17 cellular contexts compared by ENCODE assay signal in the genomic region with DNA sequence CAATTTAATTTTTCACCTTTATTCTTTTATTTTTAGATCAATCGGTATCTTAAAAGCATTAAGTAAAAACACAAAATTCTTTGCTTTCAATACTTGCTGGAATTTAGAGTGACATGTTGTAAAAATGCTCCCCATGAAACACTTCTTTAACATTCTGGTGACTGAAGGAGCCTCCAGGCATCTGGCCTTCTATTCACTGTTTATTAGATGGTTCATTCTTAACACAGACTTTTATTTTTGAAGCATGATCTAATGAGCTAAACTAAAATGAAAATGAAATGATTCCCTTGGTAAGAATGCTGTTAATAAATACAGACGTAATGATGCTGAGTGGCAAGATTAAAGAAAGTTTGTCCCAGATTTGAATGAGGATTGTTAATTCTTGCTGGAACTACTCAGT.
DNase-seq lines count a peak whose midpoint lies in the region; ATAC-seq, FAIRE-seq and TF ChIP-seq lines count a peak whose summit lies in the region.
"Had no signal": no experiment of that assay in that cellular context is flagged by ENCODE, and none has a peak within 500 bp of the region (broad histone marks: within the 10 kb centered on the region; RNA-seq: fewer than 3 reads in every experiment).

No MANE protein-coding gene starts in this region.

- H3K27me3 Mint-ChIP-seq in GM23338 (ENCODE audit: insufficient read depth, low read depth, poor library complexity) = peaks cover 5% of the 10 kb centered on the region
- H3K27me3 Mint-ChIP-seq: B cell; CD4-positive, alpha-beta memory T cell had no signal

- DNase-seq in BJ (ENCODE audit: low read depth) = peak; percentile 16
- DNase-seq in GM23338 (ENCODE audit: low spot score) = no peak
- DNase-seq in epidermal melanocyte (ENCODE audit: insufficient read length, low spot score) = peak; percentile 34
- DNase-seq in Karpas-422 = no peak
- DNase-seq in H54 (ENCODE audit: insufficient read length, low spot score) = no peak
- DNase-seq: CD4-positive, alpha-beta memory T cell; DMS79; EL had no signal

- no peaks in the 10 kb centered on the region for H3F3A ChIP-seq in GM23338 (replicated peaks; ENCODE audit: low read depth)
- no peaks in the 10 kb centered on the region for H3F3A ChIP-seq in neural cell (ENCODE audit: insufficient read depth, low read length, poor library complexity, severe bottlenecking)

- H3K4me2 ChIP-seq in GM23338 (no peak overlapping the region), neural cell (ENCODE audit: low read length) (no peak overlapping the region), Karpas-422 (ENCODE audit: low read depth, low read length, poor library complexity, severe bottlenecking) (no peak overlapping the region)

- H3K4me3 Mint-ChIP-seq in GM23338 = no peak overlapping the region
- H3K4me3 Mint-ChIP-seq: B cell; CD4-positive, alpha-beta memory T cell had no signal

- H3K79me2 ChIP-seq in GM23338 (replicated peaks; ENCODE audit: insufficient read depth) (no peaks in the 10 kb centered on the region), neural cell (replicated peaks; ENCODE audit: insufficient read depth, low read length) (no peaks in the 10 kb centered on the region), Karpas-422 (ENCODE audit: low read length) (no peaks in the 10 kb centered on the region)

- no peaks in the 10 kb centered on the region for H3K9me2 ChIP-seq in GM23338 (ENCODE audit: insufficient read depth)
- no peaks in the 10 kb centered on the region for H3K9me2 ChIP-seq in neural cell (ENCODE audit: insufficient read depth, low read length)
- no peaks in the 10 kb centered on the region for H3K9me2 ChIP-seq in Karpas-422 (replicated peaks; ENCODE audit: insufficient read depth, low read length)

- H3K9me3 Mint-ChIP-seq in GM23338 = no peaks in the 10 kb centered on the region

- H3K4me1 Mint-ChIP-seq in GM23338 = no peaks in the 10 kb centered on the region
- H3K4me1 Mint-ChIP-seq: B cell; CD4-positive, alpha-beta memory T cell had no signal

- H3K36me3 ChIP-seq in BJ (ENCODE audit: control insufficient read depth, insufficient read depth, low read length) = no peaks in the 10 kb centered on the region
- no peaks in the 10 kb centered on the region for H3K36me3 ChIP-seq in GM23338 (ENCODE audit: insufficient read depth)
- H3K36me3 ChIP-seq in neural cell (ENCODE audit: insufficient read depth, low read length) = no peaks in the 10 kb centered on the region
- H3K36me3 ChIP-seq in Karpas-422 (ENCODE audit: insufficient read depth, low read length) = no peaks in the 10 kb centered on the region
- H3K36me3 ChIP-seq: HAP-1 had no signal

- no peaks in the 10 kb centered on the region for H3K9me3 ChIP-seq in neural cell (ENCODE audit: low read length)
- no peaks in the 10 kb centered on the region for H3K9me3 ChIP-seq in Karpas-422 (ENCODE audit: low read length)
- H3K9me3 ChIP-seq: HAP-1 had no signal

- TF ChIP-seq CTCF in BJ (IDR thresholded peaks at IDR 0.05; ENCODE audit: insufficient read depth, low read depth, low read length) (no peak), GM23338 (conservative IDR thresholded peaks at IDR 0.05; ENCODE audit: low read depth in 2 of 2) (no peak), neural cell (IDR thresholded peaks at IDR 0.05; ENCODE audit: poor library complexity, severe bottlenecking) (no peak)

- POLR2A ChIA-PET in BJ (lab: Charles Lee) = interaction anchor here (0.6 kb wide), 1 partner anchor 22 kb away, joined by 5 read pairs; no protein-coding TSS in a partner anchor

- no peaks in the 10 kb centered on the region for H3K4me1 ChIP-seq in GM23338 (ENCODE audit: insufficient read depth)
- no peaks in the 10 kb centered on the region for H3K4me1 ChIP-seq in Karpas-422 (ENCODE audit: low read length)
- H3K4me1 ChIP-seq: HAP-1 had no signal

- no peak for ATAC-seq in GM23338
- ATAC-seq in GM18519 (IDR thresholded peaks at IDR 0.05; ENCODE audit: low FRiP score, unreplicated experiment) = no peak
- ATAC-seq: HepG2 had no signal

- H3K27ac Mint-ChIP-seq in GM23338 = no peak overlapping the region
- H3K27ac Mint-ChIP-seq: B cell; CD4-positive, alpha-beta memory T cell had no signal

- no peak overlapping the region for H3K4me3 ChIP-seq in BJ (ENCODE audit: low read depth, low read length)
- H3K4me3 ChIP-seq in GM23338 = no peak overlapping the region
- H3K4me3 ChIP-seq in neural cell (ENCODE audit: low read length) = no peak overlapping the region
- H3K4me3 ChIP-seq in Karpas-422 (ENCODE audit: low read length) = no peak overlapping the region
- H3K4me3 ChIP-seq: HAP-1 had no signal

- H3K27ac ChIP-seq in GM23338 (ENCODE audit: low read depth) (no peak overlapping the region), neural cell (ENCODE audit: low read length) (peak overlapping the region; percentile 54), Karpas-422 (ENCODE audit: low read length) (no peak overlapping the region)
- H3K27ac ChIP-seq: C4-2B had no signal

- no peaks in the 10 kb centered on the region for H3K36me3 Mint-ChIP-seq in GM23338 (ENCODE audit: low read depth)
- H3K36me3 Mint-ChIP-seq: CD4-positive, alpha-beta memory T cell had no signal

- H2AFZ ChIP-seq in GM23338 = peak overlapping the region; percentile 45; the same call in 1 of the 2 replicates
- H2AFZ ChIP-seq in neural cell (ENCODE audit: low read depth, low read length) = no peak overlapping the region
- H2AFZ ChIP-seq in Karpas-422 (ENCODE audit: low read length) = no peak overlapping the region

- H3K9ac ChIP-seq in neural cell (ENCODE audit: low read length) (no peak overlapping the region), Karpas-422 (ENCODE audit: low read length) (no peak overlapping the region)

- H4K20me1 ChIP-seq in GM23338 (replicated peaks; ENCODE audit: insufficient read depth) (no peaks in the 10 kb centered on the region), neural cell (ENCODE audit: insufficient read depth) (no peaks in the 10 kb centered on the region), Karpas-422 (ENCODE audit: insufficient read depth, low read depth, low read length) (no peaks in the 10 kb centered on the region)

- CTCF ChIA-PET in BJ (lab: Yijun Ruan, JAX) = interaction anchor here (0.6 kb wide), 1 partner anchor 111 kb away, joined by 3 read pairs; no protein-coding TSS in a partner anchor

- no peaks in the 10 kb centered on the region for H3K27me3 ChIP-seq in BJ (ENCODE audit: control insufficient read depth, insufficient read depth, low read length)
- H3K27me3 ChIP-seq in GM23338 (ENCODE audit: insufficient read depth) = no peaks in the 10 kb centered on the region
- H3K27me3 ChIP-seq in neural cell (ENCODE audit: insufficient read depth, low read depth, low read length) = no peaks in the 10 kb centered on the region
- no peaks in the 10 kb centered on the region for H3K27me3 ChIP-seq in Karpas-422 (ENCODE audit: low read length)

- no peak for TF ChIP-seq RAD21 in neural cell (conservative IDR thresholded peaks at IDR 0.05)

- no peak for FAIRE-seq in H54 (lab: Jason Lieb, UNC)
- FAIRE-seq: GM12892, GM19239, HepG2, HTR-8/SVneo had no signal

- no peak for TF ChIP-seq EP300 in neural cell (conservative IDR thresholded peaks at IDR 0.05; ENCODE audit: poor library complexity, severe bottlenecking)

- no peak for TF ChIP-seq POLR2A in H54 (IDR thresholded peaks at IDR 0.05; ENCODE audit: low read depth, low read length)

TF ChIP-seq in GM23338, 12 proteins besides CTCF, POLR2A, EP300 and RAD21 (continues in another document):
- TF ChIP-seq ZNF331 (CRISPR knock-in tag; IDR thresholded peaks at IDR 0.05; ENCODE audit: low read depth) (no peak), CREB1 (CRISPR knock-in tag; IDR thresholded peaks at IDR 0.05; ENCODE audit: low read depth) (no peak)

TF ChIP-seq in neural cell, 6 proteins besides CTCF, POLR2A, EP300 and RAD21:
- TF ChIP-seq MXI1 (conservative IDR thresholded peaks at IDR 0.05; ENCODE audit: poor library complexity, severe bottlenecking) (no peak), POLR2AphosphoS5 (IDR thresholded peaks at IDR 0.05) (no peak), SMC3 (conservative IDR thresholded peaks at IDR 0.05; ENCODE audit: poor library complexity) (no peak), TAF1 (IDR thresholded peaks at IDR 0.05; ENCODE audit: low read depth) (no peak), EZH2 (IDR thresholded peaks at IDR 0.05; ENCODE audit: borderline replicate concordance, insufficient read depth, low read length, poor library complexity, severe bottlenecking) (no peak)
- TF ChIP-seq, protein P1, sequence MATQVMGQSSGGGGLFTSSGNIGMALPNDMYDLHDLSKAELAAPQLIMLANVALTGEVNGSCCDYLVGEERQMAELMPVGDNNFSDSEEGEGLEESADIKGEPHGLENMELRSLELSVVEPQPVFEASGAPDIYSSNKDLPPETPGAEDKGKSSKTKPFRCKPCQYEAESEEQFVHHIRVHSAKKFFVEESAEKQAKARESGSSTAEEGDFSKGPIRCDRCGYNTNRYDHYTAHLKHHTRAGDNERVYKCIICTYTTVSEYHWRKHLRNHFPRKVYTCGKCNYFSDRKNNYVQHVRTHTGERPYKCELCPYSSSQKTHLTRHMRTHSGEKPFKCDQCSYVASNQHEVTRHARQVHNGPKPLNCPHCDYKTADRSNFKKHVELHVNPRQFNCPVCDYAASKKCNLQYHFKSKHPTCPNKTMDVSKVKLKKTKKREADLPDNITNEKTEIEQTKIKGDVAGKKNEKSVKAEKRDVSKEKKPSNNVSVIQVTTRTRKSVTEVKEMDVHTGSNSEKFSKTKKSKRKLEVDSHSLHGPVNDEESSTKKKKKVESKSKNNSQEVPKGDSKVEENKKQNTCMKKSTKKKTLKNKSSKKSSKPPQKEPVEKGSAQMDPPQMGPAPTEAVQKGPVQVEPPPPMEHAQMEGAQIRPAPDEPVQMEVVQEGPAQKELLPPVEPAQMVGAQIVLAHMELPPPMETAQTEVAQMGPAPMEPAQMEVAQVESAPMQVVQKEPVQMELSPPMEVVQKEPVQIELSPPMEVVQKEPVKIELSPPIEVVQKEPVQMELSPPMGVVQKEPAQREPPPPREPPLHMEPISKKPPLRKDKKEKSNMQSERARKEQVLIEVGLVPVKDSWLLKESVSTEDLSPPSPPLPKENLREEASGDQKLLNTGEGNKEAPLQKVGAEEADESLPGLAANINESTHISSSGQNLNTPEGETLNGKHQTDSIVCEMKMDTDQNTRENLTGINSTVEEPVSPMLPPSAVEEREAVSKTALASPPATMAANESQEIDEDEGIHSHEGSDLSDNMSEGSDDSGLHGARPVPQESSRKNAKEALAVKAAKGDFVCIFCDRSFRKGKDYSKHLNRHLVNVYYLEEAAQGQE (IDR thresholded peaks at IDR 0.05; ENCODE audit: borderline replicate concordance) = no peak

Comparison
In these comparisons a context has a peak if more than half of its experiments do, and no peak if none do; other contexts are left out.
1. DNase-seq: peak in BJ (single experiment) and epidermal melanocyte (single experiment); none in GM23338 (single experiment), Karpas-422 (single experiment) and H54 (single experiment).